ENCODE assay signal across 8 cellular contexts in the genomic region with DNA sequence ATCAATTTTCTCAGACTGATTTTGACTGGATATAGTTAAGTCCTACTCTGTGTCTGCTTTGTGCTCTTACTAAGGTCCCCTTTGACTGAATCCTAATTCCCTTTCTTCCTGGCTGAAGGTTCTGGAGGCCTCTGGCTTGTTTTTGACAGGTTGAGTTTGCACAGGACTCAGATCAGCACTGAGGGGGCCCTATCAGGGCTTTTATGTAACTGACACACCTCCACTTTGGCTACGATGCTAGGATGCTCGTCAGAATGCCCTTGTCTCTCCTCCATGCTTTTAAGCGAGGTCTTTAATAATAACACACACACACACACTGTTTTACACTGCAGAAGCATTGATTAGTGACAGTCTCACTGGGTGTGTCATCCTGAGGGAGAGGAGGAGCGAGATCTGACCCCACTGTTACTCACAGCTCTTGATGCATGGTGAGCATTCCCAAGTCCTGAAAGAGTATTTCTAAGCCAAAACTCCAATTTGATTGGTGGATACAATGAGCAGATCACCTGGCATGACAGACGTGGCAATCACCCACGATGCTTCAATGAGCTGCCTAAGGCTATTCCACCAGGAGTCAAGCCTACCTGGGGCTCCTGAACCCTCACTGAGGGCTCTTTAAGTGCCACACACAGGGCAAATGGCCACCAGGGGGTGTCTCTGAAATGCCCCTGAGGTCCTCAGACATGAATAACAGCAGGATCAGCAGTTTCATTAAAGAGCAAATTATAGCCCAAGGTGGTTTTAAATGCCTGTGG.
A peak's percentile ranks its signal among the peaks of the same experiment; 100 is the strongest.
DNase-seq lines count a peak whose midpoint lies in the region; ATAC-seq and TF ChIP-seq lines count a peak whose summit lies in the region.
"Had no signal": no experiment of that assay in that cellular context is flagged by ENCODE, and none has a peak within 500 bp of the region (broad histone marks: within the 10 kb centered on the region; RNA-seq: fewer than 3 reads in every experiment).

No MANE protein-coding gene starts in this region.

- H3K27me3 ChIP-seq in neural progenitor cell, result peaks cover 4% of the 10 kb centered on the region
- H3K27me3 ChIP-seq: thyroid gland had no signal

- H3K36me3 Mint-ChIP-seq in activated naive CD8-positive, alpha-beta T cell treated with anti-CD3 and anti-CD28 coated beads, Interleukin-2, amount 50 U/mL, for 24 hours (ENCODE audit: low read depth), result no peaks in the 10 kb centered on the region
- no peaks in the 10 kb centered on the region for H3K36me3 Mint-ChIP-seq in neural progenitor cell

- peak; percentile 34 for ATAC-seq in activated naive CD8-positive, alpha-beta T cell treated with anti-CD3 and anti-CD28 coated beads, Interleukin-2, amount 50 U/mL, for 24 hours
- ATAC-seq in HG03571 (IDR thresholded peaks at IDR 0.05; ENCODE audit: unreplicated experiment) (no peak), HG03108 (IDR thresholded peaks at IDR 0.05; ENCODE audit: unreplicated experiment) (no peak)

- no peaks in the 10 kb centered on the region for H3K36me3 ChIP-seq in neural progenitor cell
- H3K36me3 ChIP-seq: thyroid gland had no signal

- no peak overlapping the region for H3K27ac Mint-ChIP-seq in activated naive CD8-positive, alpha-beta T cell treated with anti-CD3 and anti-CD28 coated beads, Interleukin-2, amount 50 U/mL, for 24 hours
- no peak overlapping the region for H3K27ac Mint-ChIP-seq in neural progenitor cell

- DNase-seq in MV-4-11 (lab: John Stamatoyannopoulos, UW) (peak; percentile 35), neural progenitor cell (ENCODE audit: low spot score) (peak; percentile 27), GOT3 (lab: John Stamatoyannopoulos, UW) (no peak)
- peak; percentile 38 for DNase-seq in activated naive CD8-positive, alpha-beta T cell treated with anti-CD3 and anti-CD28 coated beads, Interleukin-2, amount 50 U/mL, for 24 hours

- H3K4me2 ChIP-seq in neural progenitor cell, result no peak overlapping the region

- H3K4me3 Mint-ChIP-seq in activated naive CD8-positive, alpha-beta T cell treated with anti-CD3 and anti-CD28 coated beads, Interleukin-2, amount 50 U/mL, for 24 hours, result no peak overlapping the region
- H3K4me3 Mint-ChIP-seq in neural progenitor cell, result no peak overlapping the region

- H3K27ac ChIP-seq in neural progenitor cell, result no peak overlapping the region
- H3K27ac ChIP-seq: thyroid gland had no signal

- H3K9me3 Mint-ChIP-seq in activated naive CD8-positive, alpha-beta T cell treated with anti-CD3 and anti-CD28 coated beads, Interleukin-2, amount 50 U/mL, for 24 hours, result peaks cover 3% of the 10 kb centered on the region
- no peaks in the 10 kb centered on the region for H3K9me3 Mint-ChIP-seq in neural progenitor cell

- H3K27me3 Mint-ChIP-seq in activated naive CD8-positive, alpha-beta T cell treated with anti-CD3 and anti-CD28 coated beads, Interleukin-2, amount 50 U/mL, for 24 hours, result peaks cover 2% of the 10 kb centered on the region
- H3K27me3 Mint-ChIP-seq in neural progenitor cell (ENCODE audit: insufficient read depth, low read depth), result peaks cover 5% of the 10 kb centered on the region

- H3K9ac ChIP-seq in neural progenitor cell, result no peak overlapping the region

- H3K4me1 Mint-ChIP-seq in activated naive CD8-positive, alpha-beta T cell treated with anti-CD3 and anti-CD28 coated beads, Interleukin-2, amount 50 U/mL, for 24 hours, result peaks cover 15% of the 10 kb centered on the region
- H3K4me1 Mint-ChIP-seq in neural progenitor cell, result peaks cover 16% of the 10 kb centered on the region

- H3K79me2 ChIP-seq in neural progenitor cell (ENCODE audit: low read depth), result no peaks in the 10 kb centered on the region

- no peaks in the 10 kb centered on the region for H3K9me3 ChIP-seq in neural progenitor cell (ENCODE audit: low read depth)
- H3K9me3 ChIP-seq: thyroid gland had no signal

- H4K20me1 ChIP-seq in neural progenitor cell (ENCODE audit: low read depth), result peaks cover 5% of the 10 kb centered on the region

- H3K4me1 ChIP-seq in neural progenitor cell, result peaks cover 24% of the 10 kb centered on the region
- H3K4me1 ChIP-seq: thyroid gland had no signal

- no peak overlapping the region for H2AFZ ChIP-seq in neural progenitor cell (replicated peaks)

- TF ChIP-seq CTCF in GM12873 (IDR thresholded peaks at IDR 0.05; ENCODE audit: insufficient read depth, low read depth, low read length, missing control alignments) (peak; percentile 59), neural progenitor cell (IDR thresholded peaks at IDR 0.05) (peak; percentile 49)

- H3F3A ChIP-seq in neural progenitor cell (ENCODE audit: low read depth), result peaks cover 12% of the 10 kb centered on the region

- H3K4me3 ChIP-seq in neural progenitor cell, result no peak overlapping the region
- H3K4me3 ChIP-seq: thyroid gland had no signal
